9 cellular contexts compared by ENCODE assay signal in the genomic region with DNA sequence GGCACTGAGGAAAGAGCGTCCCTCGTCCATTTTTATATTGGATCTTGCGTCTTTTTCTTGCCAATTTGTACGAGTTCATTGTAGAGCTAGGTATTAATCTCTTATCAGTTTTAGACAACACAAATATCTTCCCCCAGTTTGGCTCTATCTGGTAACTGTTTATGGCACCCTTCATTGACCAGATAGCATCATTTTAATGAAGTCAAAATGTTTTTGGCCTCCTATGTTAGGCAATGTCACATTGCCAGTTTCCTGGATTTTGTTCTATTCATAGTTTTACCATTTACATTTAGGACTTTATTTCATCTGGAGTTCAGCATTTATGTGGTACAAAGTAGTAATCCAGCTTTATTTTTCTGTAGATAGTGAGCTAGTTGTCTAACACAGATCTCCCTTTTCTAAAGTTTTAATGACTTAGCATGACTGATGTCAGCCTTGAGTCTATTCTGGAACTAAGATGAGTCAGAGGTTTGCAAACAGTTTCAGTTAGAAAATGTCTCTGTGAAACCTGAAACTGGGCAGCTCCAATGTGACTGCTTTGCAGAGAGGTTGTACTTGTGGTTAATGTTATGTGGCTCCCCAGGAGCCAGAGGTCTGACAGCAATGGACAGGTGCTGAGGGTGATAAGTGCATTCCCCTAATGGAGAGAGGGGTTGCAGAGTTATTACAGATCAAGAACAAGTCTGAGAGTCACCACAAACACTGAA. TPM values are rescaled to one million over a fixed set of nuclear protein-coding genes. Genes with fewer than 3 reads are reported as not detected.
A peak's percentile ranks its signal among the peaks of the same experiment; 100 is the strongest.
DNase-seq lines count a peak whose midpoint lies in the region; ATAC-seq lines count a peak whose summit lies in the region.
"Had no signal": no experiment of that assay in that cellular context is flagged by ENCODE, and none has a peak within 500 bp of the region (broad histone marks: within the 10 kb centered on the region; RNA-seq: fewer than 3 reads in every experiment).

No MANE protein-coding gene starts in this region.

- H3K36me3 Mint-ChIP-seq in CD4-positive, CD25-positive, alpha-beta regulatory T cell, result peaks cover 3% of the 10 kb centered on the region

- H3K36me3 ChIP-seq in CD4-positive, CD25-positive, alpha-beta regulatory T cell (ENCODE audit: control insufficient read depth, insufficient read depth, low read length), result no peaks in the 10 kb centered on the region
- H3K36me3 ChIP-seq in HAP-1 (replicated peaks), result no peaks in the 10 kb centered on the region

- H3K4me1 ChIP-seq in CD4-positive, CD25-positive, alpha-beta regulatory T cell (ENCODE audit: control insufficient read depth, insufficient read depth, low read length, poor library complexity, severe bottlenecking), result peaks cover 20% of the 10 kb centered on the region
- no peaks in the 10 kb centered on the region for H3K4me1 ChIP-seq in HAP-1

- peaks cover 10 to 18% of the 10 kb centered on the region in 2 experiments for H3K9me3 ChIP-seq in CD4-positive, CD25-positive, alpha-beta regulatory T cell (ENCODE audit: control insufficient read depth in 2 of 2, low read length in 2 of 2)
- peaks cover 6% of the 10 kb centered on the region for H3K9me3 ChIP-seq in HAP-1

- H3K4me3 Mint-ChIP-seq in CD4-positive, CD25-positive, alpha-beta regulatory T cell, result peak overlapping the region in 1 of 4 donors; percentile 38
- H3K4me3 Mint-ChIP-seq: neural crest cell had no signal

- H3K27me3 Mint-ChIP-seq in CD4-positive, CD25-positive, alpha-beta regulatory T cell, result peaks cover 9% of the 10 kb centered on the region

- no peak overlapping the region for H3K4me3 ChIP-seq in CD4-positive, CD25-positive, alpha-beta regulatory T cell (ENCODE audit: low read depth, low read length)
- no peak overlapping the region for H3K4me3 ChIP-seq in HAP-1

- in situ Hi-C loops in HAP-1 (cut with MboI; ENCODE audit: low sequenced_read_pairs), result no loop called here

- no peak for ATAC-seq in CD4-positive, CD25-positive, alpha-beta regulatory T cell (ENCODE audit: low read depth in 2 of 2)
- peak; percentile 99 for ATAC-seq in GM18873 (IDR thresholded peaks at IDR 0.05; ENCODE audit: low FRiP score, unreplicated experiment)
- peak; percentile 98 for ATAC-seq in HG03045 (IDR thresholded peaks at IDR 0.05; ENCODE audit: unreplicated experiment)

- peaks cover 11 to 39% (median 19%) of the 10 kb centered on the region in 4 donors for H3K4me1 Mint-ChIP-seq in CD4-positive, CD25-positive, alpha-beta regulatory T cell

- H3K9me3 Mint-ChIP-seq in CD4-positive, CD25-positive, alpha-beta regulatory T cell, result peaks cover 1 to 24% (median 8%) of the 10 kb centered on the region in 7 donors

- H3K27ac ChIP-seq in CD4-positive, CD25-positive, alpha-beta regulatory T cell (ENCODE audit: insufficient read depth, low read length, poor library complexity, severe bottlenecking), result no peak overlapping the region

- no peaks in the 10 kb centered on the region for H3K27me3 ChIP-seq in CD4-positive, CD25-positive, alpha-beta regulatory T cell (ENCODE audit: control insufficient read depth, insufficient read depth, low read length)
- H3K27me3 ChIP-seq in HAP-1 (ENCODE audit: low read depth), result no peaks in the 10 kb centered on the region

- H3K27ac Mint-ChIP-seq in CD4-positive, CD25-positive, alpha-beta regulatory T cell, result peak overlapping the region in 2 of 3 donors; percentile 15 to 60

- DNase-seq in CD4-positive, CD25-positive, alpha-beta regulatory T cell, result peak in 1 of 3 donors; percentile 62
- DNase-seq in NCI-H510A treated with DMSO at 0.1 percent for 48 hours (lab: John Stamatoyannopoulos, UW), result peak; percentile 84
- DNase-seq in brain pericyte (ENCODE audit: low read depth, low spot score), result peak; percentile 21
- DNase-seq in myocyte (ENCODE audit: low read depth), result peak; percentile 98
- no peak for DNase-seq in C1 segment of cervical spinal cord (lab: John Stamatoyannopoulos, UW)
- DNase-seq in HAP-1 (ENCODE audit: low spot score in 2 of 2), result no peak

RNA-seq across cellular contexts. Expression of a gene that starts 5.3 kb away (rescaled TPM):
- total RNA-seq in CD4-positive, CD25-positive, alpha-beta regulatory T cell, result 0.47 TPM
- polyA plus RNA-seq in CD4-positive, CD25-positive, alpha-beta regulatory T cell, result 1 to 10 TPM in 1 of 4 donors, under 1 TPM in 3; 0.17 to 1.5 (median 0.37) TPM
- 12.5 and 15.8 TPM in 2 replicates for total RNA-seq in myocyte
- 5.7 TPM for polyA plus RNA-seq in myocyte (2012)

RNA-seq across cellular contexts. Expression of a gene that starts 49.7 kb away (rescaled TPM):
- total RNA-seq in CD4-positive, CD25-positive, alpha-beta regulatory T cell, result 1.0 TPM
- under 1 TPM in 1 of 4 donors, not detected in 3; 0.57 TPM for polyA plus RNA-seq in CD4-positive, CD25-positive, alpha-beta regulatory T cell
- 0.13 and 0.21 TPM in 2 replicates for total RNA-seq in myocyte
- polyA plus RNA-seq in myocyte (2012), result 0.28 TPM

Comparison
In these comparisons a context has a peak if more than half of its experiments do, and no peak if none do; other contexts are left out.
1. ATAC-seq: peak in GM18873 (single experiment) and HG03045 (single experiment); none in CD4-positive, CD25-positive, alpha-beta regulatory T cell (0 of 2).
2. DNase-seq: peak in NCI-H510A treated with DMSO at 0.1 percent for 48 hours (single experiment), brain pericyte (single experiment) and myocyte (single experiment); none in C1 segment of cervical spinal cord (0 of 14) and HAP-1 (0 of 2).